In the genomic region with DNA sequence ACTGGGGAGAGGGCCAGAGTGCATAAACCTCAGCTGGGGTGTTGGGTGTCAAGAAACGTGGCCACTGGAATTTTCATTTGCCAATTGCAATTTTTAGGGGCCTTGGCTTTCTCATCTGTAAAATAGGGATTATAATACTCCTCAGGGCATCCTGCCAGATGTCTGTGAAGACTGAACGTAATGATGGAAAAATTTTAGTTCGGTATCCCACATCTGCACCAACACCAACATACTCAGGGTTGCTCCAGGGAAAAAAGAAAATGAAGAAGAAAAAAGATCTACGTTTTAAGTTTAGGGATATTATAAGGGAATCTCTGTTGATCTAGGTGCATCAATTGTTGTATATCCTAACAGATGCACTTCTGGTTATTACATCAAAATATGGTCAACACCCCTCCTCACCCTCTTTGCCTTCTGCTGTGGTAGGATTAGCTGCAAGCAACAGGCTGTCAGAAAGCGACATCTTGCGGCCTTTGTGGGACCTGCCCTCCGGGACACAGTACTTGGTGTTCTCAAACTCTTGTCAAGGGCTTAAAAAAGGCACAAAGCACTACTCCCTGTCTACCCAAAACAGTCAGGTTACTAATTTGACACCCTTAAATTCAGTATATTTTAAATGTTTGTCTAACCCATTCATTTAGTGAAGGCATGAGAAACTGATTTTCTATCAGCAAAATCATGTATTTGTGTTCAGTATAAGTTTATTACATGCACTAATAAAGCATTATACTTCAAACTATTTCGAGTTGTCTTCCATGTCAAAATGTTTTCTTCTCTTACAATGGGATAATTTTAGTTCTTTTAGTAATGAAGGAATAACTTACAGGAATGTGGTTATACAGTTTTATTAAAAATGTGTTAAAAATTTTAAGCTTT, we compare ENCODE assay signal across 8 cellular contexts. TPM values are rescaled to one million over a fixed set of nuclear protein-coding genes. Genes with fewer than 3 reads are reported as not detected.
DNase-seq lines count a peak whose midpoint lies in the region; ATAC-seq and TF ChIP-seq lines count a peak whose summit lies in the region.

No MANE protein-coding gene starts in this region.

- DNase-seq in COLO668 (lab: John Stamatoyannopoulos, UW; ENCODE audit: unreplicated experiment) (peak; percentile 70), RKO (ENCODE audit: low spot score) (peak; percentile 91), activated T-helper 1 cell treated with Interleukin-2 at 50 U/mL for 16 hours (ENCODE audit: low read depth) (peak; percentile 63), fibroblast of villous mesenchyme (ENCODE audit: low read depth) (peak; percentile 85), non-pigmented ciliary epithelial cell (ENCODE audit: low read depth) (peak; percentile 59), substantia nigra (lab: John Stamatoyannopoulos, UW) (peak in 48 of 49 donors; percentile 5 to 88 (median 60))

- TF ChIP-seq CTCF in LNCAP (IDR thresholded peaks at IDR 0.05) (peak; percentile 96), fibroblast of villous mesenchyme (IDR thresholded peaks at IDR 0.05; ENCODE audit: insufficient read depth, low read depth, low read length) (peak; percentile 97)

- no peak overlapping the region for H3K4me3 ChIP-seq in fibroblast of villous mesenchyme (ENCODE audit: low read depth, low read length)

- ATAC-seq in GM21529 (IDR thresholded peaks at IDR 0.05; ENCODE audit: unreplicated experiment) = peak; percentile 86

- no peak overlapping the region for H3K27ac ChIP-seq in substantia nigra (ENCODE audit: low read depth, low read length, poor library complexity, severe bottlenecking)

RNA-seq across cellular contexts. Expression of gene TBC1D2, which starts 8.3 kb away (rescaled TPM):
- total RNA-seq in fibroblast of villous mesenchyme = 56.4 and 78.6 TPM in 2 replicates
